In the genomic region with DNA sequence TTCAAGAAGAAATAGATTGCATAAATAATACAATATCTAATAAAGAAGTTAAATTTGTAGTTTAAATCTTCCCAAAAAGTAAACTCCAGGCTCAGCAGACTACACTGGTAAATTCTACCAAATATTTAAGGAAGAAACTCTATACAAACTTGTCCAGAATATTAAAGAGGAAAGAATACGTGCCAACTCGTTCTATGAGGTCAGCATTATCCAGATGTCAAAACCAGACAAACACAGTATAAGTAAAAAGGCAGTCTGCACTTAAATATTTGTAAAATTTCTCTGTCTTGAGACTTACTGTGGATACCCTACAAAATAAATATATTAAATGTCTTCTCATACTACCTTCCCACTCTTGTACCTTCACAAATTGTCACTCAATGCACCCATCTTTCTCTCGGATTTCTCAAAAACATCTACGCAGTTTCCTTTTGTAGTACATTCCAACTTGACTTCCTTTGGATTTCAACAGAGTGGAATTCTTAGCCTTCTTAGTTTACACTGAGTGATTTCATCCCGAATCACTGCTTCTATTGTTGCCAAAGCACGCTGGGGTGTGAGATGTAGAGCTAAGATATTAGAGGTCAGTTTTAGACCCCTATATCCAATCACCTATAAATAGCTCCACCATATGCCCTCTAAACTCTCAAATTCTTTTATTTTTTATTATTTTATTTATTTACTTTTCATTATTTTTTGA, we compare ENCODE assay signal across 13 cellular contexts.
DNase-seq lines count a peak whose midpoint lies in the region; ATAC-seq, FAIRE-seq and TF ChIP-seq lines count a peak whose summit lies in the region.
"Had no signal": no experiment of that assay in that cellular context is flagged by ENCODE, and none has a peak within 500 bp of the region (broad histone marks: within the 10 kb centered on the region; RNA-seq: fewer than 3 reads in every experiment).

No MANE protein-coding gene starts in this region.

- intact Hi-C loops in IMR-90 (cut with micrococcal nuclease) (no loop called here), aorta (cut with DNase I) (no loop called here), sciatic nerve (cut with DNase I) (no loop called here)

- peak overlapping the region; percentile 71 to 84 for H3K27ac ChIP-seq in A549
- peak overlapping the region; percentile 99 for H3K27ac ChIP-seq in IMR-90 (ENCODE audit: insufficient read depth, low read length)
- no peak overlapping the region for H3K27ac ChIP-seq in lung (ENCODE audit: low read depth in 1 of 2, low read length in 1 of 2)
- H3K27ac ChIP-seq in aorta (ENCODE audit: low read depth in 1 of 2, low read length in 2 of 2) = peak overlapping the region in 1 of 2 donors; percentile 14

- in situ Hi-C loops in IMR-90 (cut with MboI; ENCODE audit: low sequenced_read_pairs) = no loop called here

- H4K20me1 ChIP-seq in IMR-90 (ENCODE audit: insufficient read depth, low read length) = no peaks in the 10 kb centered on the region

- H3K27me3 ChIP-seq in IMR-90 (ENCODE audit: control insufficient read depth, insufficient read depth, low read length) (no peaks in the 10 kb centered on the region), lung (ENCODE audit: control insufficient read depth, insufficient read depth) (no peaks in the 10 kb centered on the region), aorta (ENCODE audit: control insufficient read depth in 1 of 2, insufficient read depth in 2 of 2, low read length in 1 of 2) (no peaks in the 10 kb centered on the region)

- peak overlapping the region; percentile 50 for H3K9ac ChIP-seq in IMR-90 (ENCODE audit: low read depth, low read length)

- peak overlapping the region; percentile 61 for H2BK5ac ChIP-seq in IMR-90 (ENCODE audit: low read depth, low read length, poor library complexity, severe bottlenecking)

- no peak overlapping the region for H4K91ac ChIP-seq in IMR-90 (ENCODE audit: insufficient read depth, low read depth, low read length)

- peak overlapping the region; percentile 60; the same call in 1 of the 2 replicates for H2BK120ac ChIP-seq in IMR-90 (ENCODE audit: low read depth, low read length)

- WGBS in A549 (ENCODE audit: missing lambda C conversion rate) = 8% methylated on average over 6 of the region's 6 CpGs
- WGBS in IMR-90 (ENCODE audit: extremely low coverage in 2 of 2, insufficient read length in 1 of 2), 2 experiments = no CpG with 5 or more reads among the region's 6 CpGs
- 63 to 74% methylated on average over 6 of the region's 6 CpGs for WGBS in lung, 2 donors
- 18 to 24% methylated on average over 6 of the region's 6 CpGs for WGBS in aorta, 2 donors

- H3K23ac ChIP-seq in IMR-90 (ENCODE audit: low read depth, low read length) = no peak overlapping the region

- H3K9me3 ChIP-seq in A549 (no peaks in the 10 kb centered on the region), IMR-90 (ENCODE audit: control insufficient read depth, insufficient read depth, low read length) (no peaks in the 10 kb centered on the region), lung (ENCODE audit: control insufficient read depth in 2 of 2, insufficient read depth in 1 of 2, low read length in 1 of 2) (no peaks in the 10 kb centered on the region), aorta (ENCODE audit: control insufficient read depth, low read length) (no peaks in the 10 kb centered on the region)

- no peak for TF ChIP-seq CTCF in A549 (IDR thresholded peaks at IDR 0.05)
- TF ChIP-seq CTCF in IMR-90 (conservative IDR thresholded peaks at IDR 0.05; ENCODE audit: low read depth, low read length) = no peak
- TF ChIP-seq CTCF in lung (IDR thresholded peaks at IDR 0.05; ENCODE audit: control extremely low read depth, extremely low read depth) = no peak

- no peak overlapping the region; a peak in 2 of 4 replicates for H4K8ac ChIP-seq in IMR-90 (ENCODE audit: low read depth in 2 of 2, low read length in 2 of 2)

- no peak overlapping the region for H2AK9ac ChIP-seq in IMR-90 (replicated peaks; ENCODE audit: low read depth, low read length, poor library complexity)

- TF ChIP-seq POLR2A in A549 (IDR thresholded peaks at IDR 0.05; ENCODE audit: low read length) (no peak), IMR-90 (IDR thresholded peaks at IDR 0.05; ENCODE audit: low read depth, low read length) (no peak)

- no peak overlapping the region for H3K4ac ChIP-seq in IMR-90 (ENCODE audit: low read depth, low read length)

- H3K4me3 ChIP-seq in A549 (peak overlapping the region; percentile 13; the same call in 1 of the 3 replicates), IMR-90 (ENCODE audit: insufficient read depth, low read depth, low read length) (peak overlapping the region; percentile 30), lung (no peak overlapping the region), aorta (ENCODE audit: low read length in 2 of 2) (peak overlapping the region in 1 of 2 donors; percentile 14)

- peaks cover 2% of the 10 kb centered on the region; the same call in 1 of the 2 replicates for H3K9me1 ChIP-seq in IMR-90 (ENCODE audit: insufficient read depth, low read length)

- no peak for FAIRE-seq in A549 (lab: Jason Lieb, UNC)

- peak overlapping the region; percentile 68 for H3K4me2 ChIP-seq in A549
- H3K4me2 ChIP-seq in IMR-90 (ENCODE audit: low read depth, low read length) = peak overlapping the region; percentile 78

- TF ChIP-seq EP300 in A549 (IDR thresholded peaks at IDR 0.05) = peak; percentile 39 to 62; a peak in 3 of 5 replicates

- dilution Hi-C loops in IMR-90 (cut with HindIII; ENCODE audit: low sequenced_read_pairs, unreplicated experiment) = no loop called here

- H3K4me1 ChIP-seq in A549 = peaks cover 26% of the 10 kb centered on the region
- H3K4me1 ChIP-seq in IMR-90 (ENCODE audit: control insufficient read depth, insufficient read depth, low read length) = peaks cover 5% of the 10 kb centered on the region
- H3K4me1 ChIP-seq in lung (ENCODE audit: control insufficient read depth in 2 of 2, insufficient read depth in 2 of 2, low read length in 2 of 2) = peaks cover 0 to 1% of the 10 kb centered on the region in 2 donors
- H3K4me1 ChIP-seq in aorta (ENCODE audit: control insufficient read depth in 1 of 2, insufficient read depth in 2 of 2, low read length in 2 of 2) = no peaks in the 10 kb centered on the region

- no peak overlapping the region for H3K14ac ChIP-seq in IMR-90 (replicated peaks; ENCODE audit: low read depth, low read length)

- H2AFZ ChIP-seq in IMR-90 (replicated peaks; ENCODE audit: low read length, poor library complexity) = no peak overlapping the region

- no peak overlapping the region for H2BK20ac ChIP-seq in IMR-90 (ENCODE audit: low read depth, low read length)

- no peak overlapping the region for H3K56ac ChIP-seq in IMR-90 (ENCODE audit: extremely low read depth, insufficient read depth, low read length)

- no TSS peak for BruUV-seq in IMR-90 (replicated peaks; lab: Mats Ljungman, UMichigan)

- CTCF ChIA-PET in A549 (lab: Yijun Ruan, JAX) (no interaction called here), IMR-90 (lab: Yijun Ruan, JAX) (no interaction called here)

- H2AK5ac ChIP-seq in IMR-90 (ENCODE audit: low read depth, low read length) = no peak overlapping the region

- no peak overlapping the region for H2BK15ac ChIP-seq in IMR-90 (ENCODE audit: low read depth, low read length)

- H3K79me1 ChIP-seq in IMR-90 (ENCODE audit: low read depth in 1 of 2, low read length in 2 of 2) = no peaks in the 10 kb centered on the region

- peak overlapping the region; percentile 71 for H3K18ac ChIP-seq in IMR-90 (ENCODE audit: low read depth, low read length)

- peak in 1 of 2 experiments; percentile 24; a peak in 2 of 5 replicates for TF ChIP-seq RAD21 in A549 (conservative IDR thresholded peaks at IDR 0.05 in 1 of 2, IDR thresholded peaks at IDR 0.05 in 1 of 2)
- TF ChIP-seq RAD21 in IMR-90 (IDR thresholded peaks at IDR 0.05; ENCODE audit: low read length) = no peak

- DNase-seq in A549 (ENCODE audit: low read depth in 1 of 2, low spot score in 1 of 2) = peak; percentile 5 to 48
- peak; percentile 86 for DNase-seq in IMR-90
- DNase-seq in dermis blood vessel endothelial cell = peak; percentile 71
- no peak for DNase-seq in lung (ENCODE audit: low spot score)
- DNase-seq in cerebellar nuclear complex (lab: John Stamatoyannopoulos, UW) = no peak
- DNase-seq in aorta = no peak
- DNase-seq in sciatic nerve (ENCODE audit: low spot score) = no peak
- DNase-seq: activated T-cell treated with anti-CD3 and anti-CD28 coated beads for 4 hours; AML-193; central memory CD4-positive, alpha-beta T cell; NCI-H1436; stimulated activated CD4-positive, alpha-beta T cell treated with anti-CD3 and anti-CD28 coated beads, Interleukin-4, amount 100 ng/mL, for 24 hours had no signal

- H3K36me3 ChIP-seq in IMR-90 (ENCODE audit: control insufficient read depth, insufficient read depth, low read length) (no peaks in the 10 kb centered on the region), lung (ENCODE audit: control insufficient read depth in 2 of 2, insufficient read depth in 2 of 2, low read length in 2 of 2) (no peaks in the 10 kb centered on the region), aorta (ENCODE audit: control insufficient read depth in 1 of 2, insufficient read depth in 2 of 2, low read length in 1 of 2) (no peaks in the 10 kb centered on the region)

- ATAC-seq in A549 (peak; percentile 90 to 92), IMR-90 (ENCODE audit: low read depth) (peak; percentile 89), lung (ENCODE audit: insufficient read depth, low FRiP score) (peak; percentile 11), aorta (ENCODE audit: low FRiP score) (no peak), sciatic nerve (no peak), HG02571 (IDR thresholded peaks at IDR 0.05; ENCODE audit: unreplicated experiment) (no peak)

- POLR2A ChIA-PET in A549 (lab: Yijun Ruan, JAX) = interaction anchor here (0.8 kb wide), 1 partner anchor 59 kb away, joined by 3 read pairs; no protein-coding TSS in a partner anchor
- POLR2A ChIA-PET in IMR-90 (lab: Charles Lee; ENCODE audit: unreplicated experiment) = no interaction called here

- peak overlapping the region; percentile 88 for H4K5ac ChIP-seq in IMR-90 (ENCODE audit: low read depth, low read length)

TF ChIP-seq in A549, 52 proteins besides CTCF, POLR2A, EP300 and RAD21 (continues in another document):
- TF ChIP-seq MYC (IDR thresholded peaks at IDR 0.05; ENCODE audit: borderline replicate concordance, low read length) (no peak), SREBF2 (IDR thresholded peaks at IDR 0.05) (no peak), CHD2 (IDR thresholded peaks at IDR 0.05; ENCODE audit: low read length, partially characterized antibody) (no peak), JUNB (IDR thresholded peaks at IDR 0.05) (peak; percentile 70), GATA3 (IDR thresholded peaks at IDR 0.05; ENCODE audit: borderline replicate concordance) (peak; percentile 66), NR3C1 (IDR thresholded peaks at IDR 0.05) (no peak), ZC3H11A (IDR thresholded peaks at IDR 0.05) (no peak)

TF ChIP-seq in IMR-90, 13 proteins besides CTCF, POLR2A, EP300 and RAD21 (continues in another document):
- TF ChIP-seq BHLHE40 (IDR thresholded peaks at IDR 0.05; ENCODE audit: low read depth, low read length) (peak; percentile 20; the same call in 1 of the 2 replicates), RCOR1 (IDR thresholded peaks at IDR 0.05; ENCODE audit: insufficient replicate concordance, low read length) (no peak), MAFK (IDR thresholded peaks at IDR 0.05; ENCODE audit: low read depth, low read length) (peak; percentile 34; the same call in 1 of the 2 replicates)

Comparison
In these comparisons a context has a peak if more than half of its experiments do, and no peak if none do; other contexts are left out.
1. ATAC-seq: peak in A549 (2 of 2), IMR-90 (single experiment) and lung (single experiment); none in aorta (single experiment), sciatic nerve (single experiment) and HG02571 (single experiment).
2. DNase-seq: peak in A549 (2 of 2), IMR-90 (single experiment) and dermis blood vessel endothelial cell (single experiment); none in lung (single experiment), cerebellar nuclear complex (0 of 2), aorta (0 of 2) and sciatic nerve (single experiment).
3. H3K27ac ChIP-seq: peak in A549 (2 of 2) and IMR-90 (single experiment); none in lung (0 of 2).